In the genomic region with DNA sequence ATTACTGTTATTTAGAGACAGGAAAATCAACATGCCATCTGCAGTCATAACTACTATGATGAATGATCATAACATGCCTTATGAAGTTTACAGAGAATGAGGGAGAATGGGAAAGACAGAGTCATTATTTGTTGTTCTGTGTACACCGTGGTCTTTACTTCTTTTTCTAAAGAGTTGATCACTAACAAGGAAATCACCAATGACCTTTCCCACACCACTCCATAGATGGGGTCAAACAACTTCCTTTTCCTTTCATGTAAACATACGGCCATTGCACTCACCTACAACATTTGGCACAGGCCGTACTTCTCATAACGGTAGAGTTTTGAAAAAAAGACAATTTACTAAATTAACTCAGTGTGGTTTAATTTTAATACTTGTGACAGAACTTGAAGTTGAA, we compare ENCODE assay signal across 34 cellular contexts.
"Had no signal": no experiment of that assay in that cellular context is flagged by ENCODE, and none has a peak within 500 bp of the region (broad histone marks: within the 10 kb centered on the region; RNA-seq: fewer than 3 reads in every experiment).

No MANE protein-coding gene starts in this region.

- H3K4me3 ChIP-seq: adrenal gland, body of pancreas, breast epithelium had no signal

- H3K4me1 Mint-ChIP-seq: activated B cell treated with CpG ODN at 0.5 μM for 24 hours; activated CD4-positive, alpha-beta T cell treated with anti-CD3 and anti-CD28 coated beads, Interleukin-2, amount 10 ng/mL, durations not matched to agents 24 days and 14 days; activated naive CD8-positive, alpha-beta T cell treated with anti-CD3 and anti-CD28 coated beads for 36 hours; activated T-helper 17 cell treated with anti-CD3 and anti-CD28 coated beads, Interleukin-2, amount 50 U/mL, for 72 hours; T-cell; T-helper 17 cell had no signal

- H3K4me3 Mint-ChIP-seq: activated B cell treated with CpG ODN at 0.5 μM for 24 hours; activated CD4-positive, alpha-beta memory T cell treated with anti-CD3 and anti-CD28 coated beads for 36 hours; activated CD4-positive, alpha-beta T cell treated with anti-CD3 and anti-CD28 coated beads, Interleukin-2, amount 10 ng/mL, durations not matched to agents 24 days and 14 days; activated CD8-positive, alpha-beta T cell treated with anti-CD3 and anti-CD28 coated beads for 36 hours; activated naive CD4-positive, alpha-beta T cell treated with anti-CD3 and anti-CD28 coated beads for 36 hours; activated naive CD8-positive, alpha-beta T cell treated with anti-CD3 and anti-CD28 coated beads for 36 hours; activated T-cell treated with anti-CD3 and anti-CD28 coated beads, Interleukin-2, amount 50 U/mL, for 4 hours; activated T-cell treated with anti-CD3 and anti-CD28 coated beads, Interleukin-2, amount 50 U/mL, for 72 hours; activated T-helper 1 cell treated with anti-CD3 and anti-CD28 coated beads, Interleukin-12 subunit alpha, Interleukin-12 subunit beta, Interleukin-2, Interleukin-4 antibody, amounts not matched to agents 30 ng/mL and 10 ng/mL and 1 ng/mL, durations not matched to agents 14 hours and 24 hours and 36 hours; activated T-helper 17 cell treated with anti-CD3 and anti-CD28 coated beads, Interleukin-2, amount 50 U/mL, for 72 hours; T-cell; T-helper 17 cell had no signal

- DNase-seq: activated B cell treated with CpG ODN at 0.5 μM for 24 hours; activated CD4-positive, alpha-beta memory T cell treated with anti-CD3 and anti-CD28 coated beads for 36 hours; activated CD4-positive, alpha-beta T cell treated with anti-CD3 and anti-CD28 coated beads for 4 hours; activated CD4-positive, alpha-beta T cell treated with anti-CD3 and anti-CD28 coated beads, Interleukin-2, amount 10 ng/mL, durations not matched to agents 24 days and 14 days; activated CD4-positive, alpha-beta T cell treated with anti-CD3 and anti-CD28 coated beads, Interleukin-2, amount 50 U/mL, for 1 hour; activated CD4-positive, alpha-beta T cell treated with anti-CD3 and anti-CD28 coated beads, Interleukin-2, amount 50 U/mL, for 4 hours; activated CD4-positive, CD25-positive, alpha-beta regulatory T cell treated with anti-CD3 and anti-CD28 coated beads, Interleukin-2, amount 50 U/mL, for 72 hours; activated CD8-positive, alpha-beta memory T cell treated with anti-CD3 and anti-CD28 coated beads, Interleukin-2, amount 50 U/mL, for 4 hours; activated CD8-positive, alpha-beta T cell treated with anti-CD3 and anti-CD28 coated beads for 36 hours; activated effector memory CD4-positive, alpha-beta T cell treated with anti-CD3 and anti-CD28 coated beads, Interleukin-2, amount 50 U/mL, for 16 hours; activated gamma-delta T cell treated with Interleukin-2 at 50 U/mL for 16 hours; activated naive CD4-positive, alpha-beta T cell; activated naive CD4-positive, alpha-beta T cell treated with anti-CD3 and anti-CD28 coated beads for 36 hours; activated naive CD4-positive, alpha-beta T cell treated with anti-CD3 and anti-CD28 coated beads, Interleukin-2, amount 50 U/mL, for 16 hours; activated naive CD8-positive, alpha-beta T cell treated with anti-CD3 and anti-CD28 coated beads for 36 hours; activated T-cell treated with anti-CD3 and anti-CD28 coated beads for 4 hours; activated T-cell treated with anti-CD3 and anti-CD28 coated beads, Interleukin-2, amount 50 U/mL, for 1 hour; activated T-cell treated with anti-CD3 and anti-CD28 coated beads, Interleukin-2, amount 50 U/mL, for 4 hours; activated T-cell treated with anti-CD3 and anti-CD28 coated beads, Interleukin-2, amount 50 U/mL, for 72 hours; adrenal gland; amniotic stem cell; aorta; body of pancreas; brain microvascular endothelial cell; central memory CD4-positive, alpha-beta T cell; T-cell; T-helper 17 cell had no signal

- H3K27me3 ChIP-seq: adrenal gland, body of pancreas, brain microvascular endothelial cell, breast epithelium had no signal

- H3K4me1 ChIP-seq: adrenal gland, body of pancreas, breast epithelium had no signal

- H3K36me3 Mint-ChIP-seq: activated CD4-positive, alpha-beta memory T cell treated with anti-CD3 and anti-CD28 coated beads for 36 hours; activated naive CD4-positive, alpha-beta T cell treated with anti-CD3 and anti-CD28 coated beads, Interleukin-2, amount 50 U/mL, for 72 hours; activated naive CD8-positive, alpha-beta T cell treated with anti-CD3 and anti-CD28 coated beads for 36 hours; T-cell had no signal

- H3K36me3 ChIP-seq: adrenal gland, brain microvascular endothelial cell, breast epithelium had no signal

- H3K9me3 ChIP-seq: adrenal gland, body of pancreas, breast epithelium had no signal

- FAIRE-seq: astrocyte, TTC549 had no signal

- H3K27ac Mint-ChIP-seq: activated B cell treated with CpG ODN at 0.5 μM for 24 hours; activated CD4-positive, alpha-beta memory T cell treated with anti-CD3 and anti-CD28 coated beads for 36 hours; activated CD4-positive, alpha-beta T cell treated with anti-CD3 and anti-CD28 coated beads, Interleukin-2, amount 10 ng/mL, durations not matched to agents 24 days and 14 days; activated CD8-positive, alpha-beta T cell treated with anti-CD3 and anti-CD28 coated beads for 36 hours; activated naive CD4-positive, alpha-beta T cell treated with anti-CD3 and anti-CD28 coated beads for 36 hours; activated naive CD4-positive, alpha-beta T cell treated with anti-CD3 and anti-CD28 coated beads, Interleukin-2, amount 50 U/mL, for 72 hours; activated naive CD8-positive, alpha-beta T cell treated with anti-CD3 and anti-CD28 coated beads for 36 hours; activated T-cell treated with anti-CD3 and anti-CD28 coated beads, Interleukin-2, amount 50 U/mL, for 72 hours; activated T-helper 1 cell treated with anti-CD3 and anti-CD28 coated beads, Interleukin-12 subunit alpha, Interleukin-12 subunit beta, Interleukin-2, Interleukin-4 antibody, amounts not matched to agents 30 ng/mL and 10 ng/mL and 1 ng/mL, durations not matched to agents 14 hours and 24 hours and 36 hours; activated T-helper 17 cell treated with anti-CD3 and anti-CD28 coated beads, Interleukin-2, amount 50 U/mL, for 72 hours; T-cell; T-helper 17 cell had no signal

- ATAC-seq: activated CD8-positive, alpha-beta T cell treated with anti-CD3 and anti-CD28 coated beads for 36 hours; activated naive CD4-positive, alpha-beta T cell treated with anti-CD3 and anti-CD28 coated beads, Interleukin-2, amount 50 U/mL, for 72 hours; activated T-cell treated with anti-CD3 and anti-CD28 coated beads, Interleukin-2, amount 50 U/mL, for 4 hours; activated T-cell treated with anti-CD3 and anti-CD28 coated beads, Interleukin-2, amount 50 U/mL, for 72 hours; activated T-helper 17 cell treated with anti-CD3 and anti-CD28 coated beads, Interleukin-2, amount 50 U/mL, for 72 hours; body of pancreas; T-cell; T-helper 17 cell had no signal

- H3K27me3 Mint-ChIP-seq: activated B cell treated with CpG ODN at 0.5 μM for 24 hours; activated CD4-positive, alpha-beta memory T cell treated with anti-CD3 and anti-CD28 coated beads for 36 hours; activated CD4-positive, alpha-beta T cell treated with anti-CD3 and anti-CD28 coated beads, Interleukin-2, amount 10 ng/mL, durations not matched to agents 24 days and 14 days; activated CD8-positive, alpha-beta T cell treated with anti-CD3 and anti-CD28 coated beads for 36 hours; activated naive CD8-positive, alpha-beta T cell treated with anti-CD3 and anti-CD28 coated beads for 36 hours; activated T-helper 17 cell treated with anti-CD3 and anti-CD28 coated beads, Interleukin-2, amount 50 U/mL, for 72 hours; T-cell; T-helper 17 cell had no signal

- H3K27ac ChIP-seq: adrenal gland, body of pancreas, brain microvascular endothelial cell, breast epithelium, VCaP had no signal

- H3K9me3 Mint-ChIP-seq: activated CD4-positive, alpha-beta memory T cell treated with anti-CD3 and anti-CD28 coated beads for 36 hours; activated CD4-positive, alpha-beta T cell treated with anti-CD3 and anti-CD28 coated beads, Interleukin-2, amount 10 ng/mL, durations not matched to agents 24 days and 14 days; activated CD8-positive, alpha-beta T cell treated with anti-CD3 and anti-CD28 coated beads for 36 hours; T-cell had no signal
